Comparison of ENCODE assay signal across 17 cellular contexts in genomic region chr3:66408458-66408857, GRCh38.
DNase-seq lines count a peak whose midpoint lies in the region; ATAC-seq and TF ChIP-seq lines count a peak whose summit lies in the region.
"Had no signal": no experiment of that assay in that cellular context is flagged by ENCODE, and none has a peak within 500 bp of the region (broad histone marks: within the 10 kb centered on the region; RNA-seq: fewer than 3 reads in every experiment).

No MANE protein-coding gene starts in this region.

- H3K27ac ChIP-seq in HUES48 (ENCODE audit: low read depth, low read length), result peak overlapping the region; percentile 39
- no peak overlapping the region for H3K27ac ChIP-seq in iPS-20b (ENCODE audit: low read length)
- H3K27ac ChIP-seq in stomach, result peak overlapping the region in 4 of 5 donors; percentile 3 to 83 (median 60)
- H3K27ac ChIP-seq: upper lobe of left lung had no signal

- no peak overlapping the region for H3K9ac ChIP-seq in HUES48 (ENCODE audit: low read depth, low read length)
- peak overlapping the region; percentile 26; the same call in 1 of the 2 replicates for H3K9ac ChIP-seq in iPS-20b (ENCODE audit: low read depth, low read length)

- H3K36me3 Mint-ChIP-seq in WTC11, result peaks cover 84% of the 10 kb centered on the region
- H3K36me3 Mint-ChIP-seq: memory B cell had no signal

- intact Hi-C loops in stomach (cut with DNase I; ENCODE audit: low total_unique reads), result loop anchor here (5.0 to 10.0 kb wide), 2 partner anchors 96 to 409 kb away; partner anchors contain the start of gene LRIG1

- 0 out of 2 replicates have a peak overlapping the region, but pooled peaks have one; percentile 23 for H3K27ac Mint-ChIP-seq in WTC11
- H3K27ac Mint-ChIP-seq: activated B cell treated with CpG ODN at 0.5 μM for 24 hours; memory B cell; T-helper 2 cell treated with Interferon-gamma antibody and Interleukin-4, amounts not matched to agents 5 μg/mL and 100 μg/mL, for 36 hours had no signal

- H3K4me1 ChIP-seq in HUES48 (ENCODE audit: control insufficient read depth, insufficient read depth, low read length) (peaks cover 9% of the 10 kb centered on the region; the same call in 1 of the 2 replicates), iPS-20b (ENCODE audit: insufficient read depth, low read length) (peaks cover 9% of the 10 kb centered on the region; the same call in 1 of the 2 replicates), stomach (peaks cover 50 to 99% (median 69%) of the 10 kb centered on the region in 4 donors)

- H3K9me3 Mint-ChIP-seq in WTC11, result no peaks in the 10 kb centered on the region
- H3K9me3 Mint-ChIP-seq: activated B cell treated with CpG ODN at 0.5 μM for 24 hours; activated naive CD4-positive, alpha-beta T cell treated with anti-CD3 and anti-CD28 coated beads, Interleukin-2, amount 50 U/mL, for 72 hours; memory B cell; naive thymus-derived CD8-positive, alpha-beta T cell; T-helper 2 cell treated with Interferon-gamma antibody and Interleukin-4, amounts not matched to agents 5 μg/mL and 100 μg/mL, for 36 hours had no signal

- no peak for TF ChIP-seq POLR2A in stomach (IDR thresholded peaks at IDR 0.05)

- ATAC-seq in WTC11, result no peak
- no peak for ATAC-seq in GM19395 (IDR thresholded peaks at IDR 0.05; ENCODE audit: unreplicated experiment)

- TF ChIP-seq CTCF in WTC11 (IDR thresholded peaks at IDR 0.05), result no peak
- TF ChIP-seq CTCF in stomach (IDR thresholded peaks at IDR 0.05), result no peak

- TF ChIP-seq EP300 in stomach (IDR thresholded peaks at IDR 0.05), result no peak

- no peak for DNase-seq in WTC11 (ENCODE audit: low spot score)
- no peak for DNase-seq in stomach
- DNase-seq in GF-D8 (lab: John Stamatoyannopoulos, UW), result no peak
- DNase-seq in NCI-H2196 treated with DMSO at 0.1 percent for 48 hours (lab: John Stamatoyannopoulos, UW; ENCODE audit: unreplicated experiment), result no peak
- DNase-seq: cortex of kidney, NCI-H1417 treated with DMSO at 0.1 percent for 48 hours had no signal

- no peak overlapping the region for H3K4me3 Mint-ChIP-seq in WTC11
- H3K4me3 Mint-ChIP-seq: activated B cell treated with CpG ODN at 0.5 μM for 24 hours; memory B cell; naive thymus-derived CD8-positive, alpha-beta T cell; T-helper 2 cell treated with Interferon-gamma antibody and Interleukin-4, amounts not matched to agents 5 μg/mL and 100 μg/mL, for 36 hours had no signal

- H3K4me1 Mint-ChIP-seq in WTC11, result peaks cover 45% of the 10 kb centered on the region

- no peaks in the 10 kb centered on the region for H3K27me3 Mint-ChIP-seq in WTC11 (ENCODE audit: low read depth)
- H3K27me3 Mint-ChIP-seq: activated B cell treated with CpG ODN at 0.5 μM for 24 hours, memory B cell had no signal

- POLR2A ChIA-PET in WTC11 (lab: Charles Lee), result interaction anchor here (1.2 kb wide), 1 partner anchor 32 kb away, joined by 3 read pairs; no protein-coding TSS in a partner anchor

- CTCF ChIA-PET in WTC11 (lab: Charles Lee), result interaction anchor here (0.7 to 4.6 kb wide), 29 partner anchors 9 to 414 kb away, joined by 3 to 22 read pairs (median 5); no protein-coding TSS in a partner anchor

- H3K36me3 ChIP-seq in HUES48 (ENCODE audit: control insufficient read depth, insufficient read depth, low read length) (peaks cover 93% of the 10 kb centered on the region), iPS-20b (ENCODE audit: insufficient read depth, low read depth, low read length) (peaks cover 98% of the 10 kb centered on the region), stomach (peaks cover 57 to 99% (median 94%) of the 10 kb centered on the region in 4 donors)
- H3K36me3 ChIP-seq: ovary had no signal

- H3K9me3 ChIP-seq in HUES48 (ENCODE audit: control insufficient read depth, insufficient read depth, low read length) (no peaks in the 10 kb centered on the region), iPS-20b (ENCODE audit: insufficient read depth, low read depth, low read length) (no peaks in the 10 kb centered on the region), stomach (no peaks in the 10 kb centered on the region)
- H3K9me3 ChIP-seq: Caco-2, ovary, upper lobe of left lung had no signal

- no peaks in the 10 kb centered on the region for H3K27me3 ChIP-seq in HUES48 (ENCODE audit: control insufficient read depth, insufficient read depth, low read length)
- H3K27me3 ChIP-seq in iPS-20b (ENCODE audit: insufficient read depth, low read length), result no peaks in the 10 kb centered on the region
- no peaks in the 10 kb centered on the region for H3K27me3 ChIP-seq in stomach
- H3K27me3 ChIP-seq: ovary, upper lobe of left lung had no signal

- 63 to 84% (median 83%) methylated on average over 7 of the region's 7 CpGs for WGBS in stomach, 5 donors

- H3K4me3 ChIP-seq in HUES48 (ENCODE audit: low read depth, low read length) (no peak overlapping the region), iPS-20b (ENCODE audit: low read length) (no peak overlapping the region), stomach (no peak overlapping the region)
- H3K4me3 ChIP-seq: ovary, upper lobe of left lung had no signal

TF ChIP-seq in WTC11, 78 proteins besides CTCF, POLR2A, EP300 and RAD21:
- TF ChIP-seq TP53 (CRISPR knock-in tag; IDR thresholded peaks at IDR 0.05) (no peak), ZNF423 (CRISPR knock-in tag; IDR thresholded peaks at IDR 0.05) (peak; percentile 80), ATF1 (CRISPR knock-in tag; IDR thresholded peaks at IDR 0.05) (no peak)
- TF ChIP-seq, protein P1, sequence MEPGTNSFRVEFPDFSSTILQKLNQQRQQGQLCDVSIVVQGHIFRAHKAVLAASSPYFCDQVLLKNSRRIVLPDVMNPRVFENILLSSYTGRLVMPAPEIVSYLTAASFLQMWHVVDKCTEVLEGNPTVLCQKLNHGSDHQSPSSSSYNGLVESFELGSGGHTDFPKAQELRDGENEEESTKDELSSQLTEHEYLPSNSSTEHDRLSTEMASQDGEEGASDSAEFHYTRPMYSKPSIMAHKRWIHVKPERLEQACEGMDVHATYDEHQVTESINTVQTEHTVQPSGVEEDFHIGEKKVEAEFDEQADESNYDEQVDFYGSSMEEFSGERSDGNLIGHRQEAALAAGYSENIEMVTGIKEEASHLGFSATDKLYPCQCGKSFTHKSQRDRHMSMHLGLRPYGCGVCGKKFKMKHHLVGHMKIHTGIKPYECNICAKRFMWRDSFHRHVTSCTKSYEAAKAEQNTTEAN (CRISPR knock-in tag; IDR thresholded peaks at IDR 0.05), result 0 out of 2 replicates have a peak, but pooled peaks have one; percentile 28
